1 cellular context compared by ENCODE assay signal in genomic region chr4:6269651-6270511, GRCh38.
A peak's percentile ranks its signal among the peaks of the same experiment; 100 is the strongest.
TF ChIP-seq lines count a peak whose summit lies in the region.

Gene WFS1, plus strand, starts transcription at chr4:6269850. Its CDS starts 7,606 bp downstream, at chr4:6277456.

TF ChIP-seq in HEK293, 187 proteins besides CTCF, POLR2A, EP300 and RAD21 (continued from another document and continues in another):
- TF ChIP-seq ZBTB44 (tag by site-specific recombination; IDR thresholded peaks at IDR 0.05) (no peak), ZNF23 (tag by site-specific recombination; IDR thresholded peaks at IDR 0.05; ENCODE audit: borderline replicate concordance) (no peak), ZBTB26 (tag by site-specific recombination; optimal IDR thresholded peaks at IDR 0.05) (peak; percentile 61), ZNF18 (tag by site-specific recombination; IDR thresholded peaks at IDR 0.05) (no peak), ZNF133 (tag by site-specific recombination; IDR thresholded peaks at IDR 0.05) (no peak), AEBP2 (tag by site-specific recombination; IDR thresholded peaks at IDR 0.05; ENCODE audit: borderline replicate concordance) (no peak), ZBTB10 (tag by site-specific recombination; IDR thresholded peaks at IDR 0.05) (no peak), ELK4 (IDR thresholded peaks at IDR 0.05; ENCODE audit: borderline replicate concordance, low read depth, low read length) (no peak), ZNF214 (tag by site-specific recombination; IDR thresholded peaks at IDR 0.05; ENCODE audit: borderline replicate concordance) (no peak), GLI4 (tag by site-specific recombination; IDR thresholded peaks at IDR 0.05) (no peak), ZNF777 (tag by site-specific recombination; IDR thresholded peaks at IDR 0.05; ENCODE audit: borderline replicate concordance) (no peak), SP2 (tag by site-specific recombination; IDR thresholded peaks at IDR 0.05) (peak; percentile 90), TSHZ1 (tag by site-specific recombination; IDR thresholded peaks at IDR 0.05; ENCODE audit: borderline replicate concordance) (no peak), ZNF366 (tag by site-specific recombination; conservative IDR thresholded peaks at IDR 0.05) (no peak), ZBTB21 (tag by site-specific recombination; IDR thresholded peaks at IDR 0.05) (no peak), ZBTB11 (tag by site-specific recombination; conservative IDR thresholded peaks at IDR 0.05; ENCODE audit: low read depth) (no peak), ZNF146 (tag by site-specific recombination; IDR thresholded peaks at IDR 0.05) (no peak), ZSCAN23 (tag by site-specific recombination; IDR thresholded peaks at IDR 0.05) (no peak), HOXA7 (CRISPR knock-in tag; IDR thresholded peaks at IDR 0.05; ENCODE audit: borderline replicate concordance) (no peak), IKZF3 (tag by site-specific recombination; IDR thresholded peaks at IDR 0.05) (no peak), ZBTB6 (tag by site-specific recombination; IDR thresholded peaks at IDR 0.05) (no peak), MZF1 (tag by site-specific recombination; IDR thresholded peaks at IDR 0.05; ENCODE audit: borderline replicate concordance) (no peak), ZNF221 (tag by site-specific recombination; IDR thresholded peaks at IDR 0.05; ENCODE audit: borderline replicate concordance) (no peak), ZEB2 (tag by site-specific recombination; IDR thresholded peaks at IDR 0.05) (no peak), PATZ1 (tag by site-specific recombination; IDR thresholded peaks at IDR 0.05) (peak; percentile 36; the same call in 1 of the 2 replicates), KLF17 (tag by site-specific recombination; IDR thresholded peaks at IDR 0.05) (peak; percentile 28; the same call in 1 of the 2 replicates), ZNF792 (tag by site-specific recombination; IDR thresholded peaks at IDR 0.05) (no peak), SP3 (tag by site-specific recombination; IDR thresholded peaks at IDR 0.05) (peak; percentile 77; the same call in 1 of the 2 replicates), ZNF544 (tag by site-specific recombination; IDR thresholded peaks at IDR 0.05) (no peak), ZNF114 (tag by site-specific recombination; IDR thresholded peaks at IDR 0.05) (no peak), BCL6B (tag by site-specific recombination; IDR thresholded peaks at IDR 0.05) (no peak)
